In genomic region chr9:96620832-96621269, GRCh38 we compare ENCODE assay signal across 15 cellular contexts. TPM values are rescaled to one million over a fixed set of nuclear protein-coding genes. Genes with fewer than 3 reads are reported as not detected.
DNase-seq lines count a peak whose midpoint lies in the region; ATAC-seq, FAIRE-seq and TF ChIP-seq lines count a peak whose summit lies in the region.
"Had no signal": no experiment of that assay in that cellular context is flagged by ENCODE, and none has a peak within 500 bp of the region (broad histone marks: within the 10 kb centered on the region; RNA-seq: fewer than 3 reads in every experiment).

No MANE protein-coding gene starts in this region.

- no peaks in the 10 kb centered on the region for H3K9me3 Mint-ChIP-seq in activated naive CD8-positive, alpha-beta T cell (ENCODE audit: low read depth)
- no peaks in the 10 kb centered on the region for H3K9me3 Mint-ChIP-seq in activated naive CD8-positive, alpha-beta T cell treated with anti-CD3 and anti-CD28 coated beads, Interleukin-2, amount 50 U/mL, for 24 hours
- H3K9me3 Mint-ChIP-seq in immature natural killer cell: no peaks in the 10 kb centered on the region

- no peak for FAIRE-seq in K562 (lab: Jason Lieb, UNC)
- FAIRE-seq: A549, GM12878 had no signal

- WGBS in K562 (ENCODE audit: insufficient coverage, low coverage, missing lambda C conversion rate): 31% methylated on average over 7 of the region's 7 CpGs
- WGBS in stomach, 5 donors: 41 to 54% (median 45%) methylated on average over 7 of the region's 7 CpGs

- no peak for TF ChIP-seq EP300 in K562 (IDR thresholded peaks at IDR 0.05; ENCODE audit: low read length)
- TF ChIP-seq EP300 in stomach (IDR thresholded peaks at IDR 0.05): no peak

- H3K36me3 Mint-ChIP-seq in activated naive CD8-positive, alpha-beta T cell: no peaks in the 10 kb centered on the region
- no peaks in the 10 kb centered on the region for H3K36me3 Mint-ChIP-seq in activated naive CD8-positive, alpha-beta T cell treated with anti-CD3 and anti-CD28 coated beads, Interleukin-2, amount 50 U/mL, for 24 hours (ENCODE audit: low read depth)
- no peaks in the 10 kb centered on the region for H3K36me3 Mint-ChIP-seq in immature natural killer cell

- TF ChIP-seq RAD21 in K562 (CRISPR knock-in tag; conservative IDR thresholded peaks at IDR 0.05 in 1 of 2, IDR thresholded peaks at IDR 0.05 in 1 of 2): no peak

- peaks cover 5% of the 10 kb centered on the region; the same call in 1 of the 2 replicates for H4K20me1 ChIP-seq in K562 (replicated peaks; ENCODE audit: control insufficient read depth, insufficient read depth, low read length)

- H3K4me1 ChIP-seq in K562 (replicated peaks in 1 of 2; ENCODE audit: control insufficient read depth in 2 of 2, insufficient read depth in 2 of 2, low read length in 2 of 2) (peaks cover 0 to 18% of the 10 kb centered on the region in 2 experiments; a peak in 3 of 5 replicates), stomach (peaks cover 12 to 38% (median 21%) of the 10 kb centered on the region in 4 donors)

- H3K4me3 ChIP-seq in K562 (no peak overlapping the region), stomach (no peak overlapping the region)
- H3K4me3 ChIP-seq: GM12878, tibial nerve had no signal

- DNase-seq in activated naive CD8-positive, alpha-beta T cell treated with anti-CD3 and anti-CD28 coated beads, Interleukin-2, amount 50 U/mL, for 24 hours: no peak
- peak in 1 of 4 experiments; percentile 48 for DNase-seq in K562 (ENCODE audit: extremely low read depth in 1 of 4, low spot score in 3 of 4)
- DNase-seq in immature natural killer cell: no peak
- no peak for DNase-seq in stomach
- no peak for DNase-seq in G401 (ENCODE audit: low spot score)
- DNase-seq: activated CD4-positive, alpha-beta T cell treated with anti-CD3 and anti-CD28 coated beads, Interleukin-2, amount 50 U/mL, for 1 hour; NCI-H1694 treated with DMSO at 0.1 percent for 48 hours; SW 1271 had no signal

- H3K9me1 ChIP-seq in K562 (ENCODE audit: control insufficient read depth, insufficient read depth, low read length): no peaks in the 10 kb centered on the region

- in situ Hi-C loops in K562 (cut with MboI): no loop called here
- in situ Hi-C loops in G401 (cut with HindIII; ENCODE audit: low sequenced_read_pairs): no loop called here

- H3K9me3 ChIP-seq in K562 (replicated peaks; ENCODE audit: control insufficient read depth, insufficient read depth, low read depth, low read length): no peaks in the 10 kb centered on the region
- H3K9me3 ChIP-seq in stomach: no peaks in the 10 kb centered on the region
- H3K9me3 ChIP-seq: A549, tibial nerve had no signal

- H3K27me3 ChIP-seq in K562 (ENCODE audit: control insufficient read depth in 2 of 2, insufficient read depth in 2 of 2, low read length in 2 of 2) (peaks cover 3 to 4% of the 10 kb centered on the region in 2 experiments; a peak in 2 of 5 replicates), stomach (peaks cover 0 to 11% (median 9%) of the 10 kb centered on the region in 3 donors)
- H3K27me3 ChIP-seq: tibial nerve had no signal

- BruUV-seq in K562 (replicated peaks; lab: Mats Ljungman, UMichigan): no TSS peak

- no peak overlapping the region for H3K9ac ChIP-seq in K562 (ENCODE audit: insufficient read depth in 1 of 2, low read depth in 2 of 2, low read length in 2 of 2)

- no peak for ATAC-seq in activated naive CD8-positive, alpha-beta T cell treated with anti-CD3 and anti-CD28 coated beads, Interleukin-2, amount 50 U/mL, for 24 hours
- ATAC-seq in K562: peak; percentile 47
- no peak for ATAC-seq in HG03097 (IDR thresholded peaks at IDR 0.05; ENCODE audit: low FRiP score, unreplicated experiment)
- ATAC-seq in GM21367 (IDR thresholded peaks at IDR 0.05; ENCODE audit: unreplicated experiment): no peak
- ATAC-seq: A549, GM12878 had no signal

- no peak overlapping the region for H3K27ac Mint-ChIP-seq in activated naive CD8-positive, alpha-beta T cell
- H3K27ac Mint-ChIP-seq in activated naive CD8-positive, alpha-beta T cell treated with anti-CD3 and anti-CD28 coated beads, Interleukin-2, amount 50 U/mL, for 24 hours: no peak overlapping the region
- no peak overlapping the region for H3K27ac Mint-ChIP-seq in immature natural killer cell

- CTCF ChIA-PET in K562 (lab: Yijun Ruan, JAX; ENCODE audit: low intra/inter-chr PET ratio): no interaction called here

- H3K4me2 ChIP-seq in K562 (ENCODE audit: insufficient read depth, low read length): no peak overlapping the region

- peak overlapping the region; percentile 78 for H3K4me3 Mint-ChIP-seq in activated naive CD8-positive, alpha-beta T cell
- H3K4me3 Mint-ChIP-seq in activated naive CD8-positive, alpha-beta T cell treated with anti-CD3 and anti-CD28 coated beads, Interleukin-2, amount 50 U/mL, for 24 hours: no peak overlapping the region
- peak overlapping the region in 4 of 5 donors; percentile 51 to 79 (median 66) for H3K4me3 Mint-ChIP-seq in immature natural killer cell

- H3K36me3 ChIP-seq in K562 (ENCODE audit: control insufficient read depth, insufficient read depth, low read length): no peaks in the 10 kb centered on the region
- no peaks in the 10 kb centered on the region for H3K36me3 ChIP-seq in stomach
- H3K36me3 ChIP-seq: tibial nerve had no signal

- intact Hi-C loops in K562 (cut with micrococcal nuclease): no loop called here
- intact Hi-C loops in stomach (cut with DNase I; ENCODE audit: low total_unique reads): no loop called here

- peaks cover 12% of the 10 kb centered on the region for H3K4me1 Mint-ChIP-seq in activated naive CD8-positive, alpha-beta T cell (ENCODE audit: low read depth)
- H3K4me1 Mint-ChIP-seq in activated naive CD8-positive, alpha-beta T cell treated with anti-CD3 and anti-CD28 coated beads, Interleukin-2, amount 50 U/mL, for 24 hours: peaks cover 4% of the 10 kb centered on the region
- H3K4me1 Mint-ChIP-seq in immature natural killer cell: peaks cover 4 to 8% of the 10 kb centered on the region in 2 donors

- TF ChIP-seq CTCF in K562 (IDR thresholded peaks at IDR 0.05 in 2 of 3, conservative IDR thresholded peaks at IDR 0.05 in 1 of 3; ENCODE audit: insufficient read depth in 2 of 3, low read depth in 1 of 3, low read length in 3 of 3): peak in 1 of 3 experiments; percentile 24; a peak in 1 of 6 replicates
- TF ChIP-seq CTCF in stomach (IDR thresholded peaks at IDR 0.05): no peak

- peak overlapping the region; percentile 90 for H2AFZ ChIP-seq in K562 (ENCODE audit: low read depth, low read length)

- H3K27ac ChIP-seq in K562 (ENCODE audit: extremely low read depth, low read depth, low read length) (no peak overlapping the region), stomach (peak overlapping the region; percentile 70 to 92 (median 76))
- H3K27ac ChIP-seq: skin epidermis, tibial nerve had no signal

- H3K27me3 Mint-ChIP-seq in activated naive CD8-positive, alpha-beta T cell: peaks cover 25% of the 10 kb centered on the region
- H3K27me3 Mint-ChIP-seq in activated naive CD8-positive, alpha-beta T cell treated with anti-CD3 and anti-CD28 coated beads, Interleukin-2, amount 50 U/mL, for 24 hours: peaks cover 53% of the 10 kb centered on the region
- peaks cover 12 to 32% (median 15%) of the 10 kb centered on the region in 3 donors for H3K27me3 Mint-ChIP-seq in immature natural killer cell (ENCODE audit: low read depth in 3 of 3)

- TF ChIP-seq POLR2A in K562 (conservative IDR thresholded peaks at IDR 0.05): no peak
- TF ChIP-seq POLR2A in stomach (IDR thresholded peaks at IDR 0.05): no peak

- POLR2A ChIA-PET in K562 (lab: Yijun Ruan, JAX): no interaction called here

- H3K79me2 ChIP-seq in K562 (ENCODE audit: control insufficient read depth, insufficient read depth, low read length): no peaks in the 10 kb centered on the region; the same call in 2 of the 3 replicates

RNA-seq across cellular contexts. Expression of gene CDC14B, which starts 1.2 kb away (rescaled TPM):
- total RNA-seq in K562 (2011; cell fraction: chromatin; rRNA removed; ENCODE audit: low replicate concordance): 7.4 and 20.5 TPM in 2 replicates
- 3.8 and 4.8 TPM in 2 replicates for total RNA-seq in K562 (2011; cell fraction: nucleolus; rRNA removed)
- total RNA-seq in K562 (2011; cell fraction: nucleoplasm; rRNA removed): 7.4 and 9.8 TPM in 2 replicates
- total RNA-seq in K562 (2014; rRNA removed) (2.2 and 2.4 TPM in 2 replicates), K562 (2014; rRNA removed; fragmentation: Illumina TruSeq; extraction: Trizol) (6.0 and 6.4 TPM in 2 replicates), K562 (2015; rRNA removed; fragmentation: Illumina TruSeq; extraction: Trizol) (3.3 and 3.4 TPM in 2 replicates), K562 (2021) (5.8 and 6.4 TPM in 2 replicates), stomach (10 to 100 TPM in 4 of 5 donors, 1 to 10 TPM in 1; 9.3 to 31.9 (median 17.4) TPM)
- polyA plus RNA-seq in K562 (2011; rRNA removed) (4.3 and 4.5 TPM in 2 replicates), K562 (2014; fragmentation: Illumina TruSeq; extraction: Trizol) (4.7 and 5.6 TPM in 2 replicates), K562 (2014; fragmentation: Nextera tagmentation; extraction: Ambion mirVana) (1 to 10 TPM; 1.4 to 1.5 TPM), K562 (2014; rRNA removed) (3.8 and 5.2 TPM in 2 replicates), immature natural killer cell (1 to 10 TPM; 2.7 to 4.3 (median 4.1) TPM), stomach (10 to 100 TPM in 2 of 3 donors, 1 to 10 TPM in 1; 4.1 to 17.0 (median 11.1) TPM)
- 1.8 and 2.9 TPM in 2 replicates for polyA plus RNA-seq in K562 (2011; cell fraction: cytosol; rRNA removed)
- 6.7 and 6.8 TPM in 2 replicates for polyA plus RNA-seq in K562 (2011; cell fraction: nucleus; rRNA removed)
- 4.0 and 6.7 TPM in 2 replicates for polyA plus RNA-seq in K562 (2012)
- 11.5 and 12.4 TPM in 2 replicates for polyA minus RNA-seq in K562 (2011; rRNA and poly(A)+ RNA removed)
- polyA minus RNA-seq in K562 (2011; cell fraction: cytosol; rRNA and poly(A)+ RNA removed): 3.5 and 4.5 TPM in 2 replicates
- polyA minus RNA-seq in K562 (2011; cell fraction: nucleus; rRNA and poly(A)+ RNA removed): 4.2 and 4.4 TPM in 2 replicates
- total RNA-seq in G401 (2014; rRNA removed; shearing (Covaris generic)): 20.1 and 23.5 TPM in 2 replicates

RNA-seq across cellular contexts. Expression of gene PRXL2C, which starts 34.3 kb away (rescaled TPM):
- 3.6 and 4.6 TPM in 2 replicates for total RNA-seq in K562 (2011; cell fraction: chromatin; rRNA removed; ENCODE audit: low replicate concordance)
- total RNA-seq in K562 (2011; cell fraction: nucleolus; rRNA removed): 3.3 and 4.3 TPM in 2 replicates
- 4.8 and 7.6 TPM in 2 replicates for total RNA-seq in K562 (2011; cell fraction: nucleoplasm; rRNA removed)
- total RNA-seq in K562 (2014; rRNA removed): 10.6 and 12.0 TPM in 2 replicates
- total RNA-seq in K562 (2014; rRNA removed; fragmentation: Illumina TruSeq; extraction: Trizol): 14.6 and 14.7 TPM in 2 replicates
- 14.1 and 15.3 TPM in 2 replicates for total RNA-seq in K562 (2015; rRNA removed; fragmentation: Illumina TruSeq; extraction: Trizol)
- 13.4 and 15.2 TPM in 2 replicates for total RNA-seq in K562 (2021)
- polyA plus RNA-seq in K562 (2011; rRNA removed): 9.9 and 13.6 TPM in 2 replicates
- polyA plus RNA-seq in K562 (2011; cell fraction: cytosol; rRNA removed): 4.1 and 5.5 TPM in 2 replicates
- polyA plus RNA-seq in K562 (2011; cell fraction: nucleus; rRNA removed): 2.7 and 3.9 TPM in 2 replicates
- polyA plus RNA-seq in K562 (2012): 5.9 and 8.8 TPM in 2 replicates
- polyA plus RNA-seq in K562 (2014; fragmentation: Illumina TruSeq; extraction: Trizol): 9.0 and 9.3 TPM in 2 replicates
- polyA plus RNA-seq in K562 (2014; fragmentation: Nextera tagmentation; extraction: Ambion mirVana): 1 to 10 TPM; 3.6 to 3.7 TPM
- polyA plus RNA-seq in K562 (2014; rRNA removed): 8.1 and 8.9 TPM in 2 replicates
- 6.2 and 7.3 TPM in 2 replicates for polyA minus RNA-seq in K562 (2011; rRNA and poly(A)+ RNA removed)
- polyA minus RNA-seq in K562 (2011; cell fraction: cytosol; rRNA and poly(A)+ RNA removed): 5.8 and 5.9 TPM in 2 replicates
- polyA minus RNA-seq in K562 (2011; cell fraction: nucleus; rRNA and poly(A)+ RNA removed): 3.3 and 3.5 TPM in 2 replicates
- polyA plus RNA-seq in immature natural killer cell: 10 to 100 TPM in 2 of 3 donors, 1 to 10 TPM in 1; 6.3 to 13.2 (median 12.6) TPM
- total RNA-seq in stomach: 10 to 100 TPM in 3 of 5 donors, 1 to 10 TPM in 2; 6.8 to 35.0 (median 11.6) TPM
- 1 to 10 TPM; 5.6 to 6.6 (median 6.1) TPM for polyA plus RNA-seq in stomach
- total RNA-seq in G401 (2014; rRNA removed; shearing (Covaris generic)): 13.7 and 18.7 TPM in 2 replicates
